In genomic region chr10:21527634-21528451, GRCh38 we compare ENCODE assay signal across 8 cellular contexts. TPM values are rescaled to one million over a fixed set of nuclear protein-coding genes. Genes with fewer than 3 reads are reported as not detected.
DNase-seq lines count a peak whose midpoint lies in the region; ATAC-seq and TF ChIP-seq lines count a peak whose summit lies in the region.

No MANE protein-coding gene starts in this region.

- ATAC-seq in activated CD8-positive, alpha-beta memory T cell treated with anti-CD3 and anti-CD28 coated beads, Interleukin-2, amount 10 ng/mL, durations not matched to agents 7 days and 5 days = no peak
- ATAC-seq in HG03520 (IDR thresholded peaks at IDR 0.05; ENCODE audit: unreplicated experiment) (no peak), GM18505 (IDR thresholded peaks at IDR 0.05; ENCODE audit: unreplicated experiment) (no peak), HG03139 (IDR thresholded peaks at IDR 0.05; ENCODE audit: unreplicated experiment) (no peak)

- no peak for DNase-seq in activated CD8-positive, alpha-beta memory T cell treated with anti-CD3 and anti-CD28 coated beads, Interleukin-2, amount 10 ng/mL, durations not matched to agents 7 days and 5 days
- DNase-seq in activated CD8-positive, alpha-beta memory T cell treated with anti-CD3 and anti-CD28 coated beads for 24 hours = no peak
- DNase-seq in RPMI8226 (peak; percentile 47), endothelial cell (ENCODE audit: low spot score) (no peak), neural crest cell (ENCODE audit: low read depth, low spot score) (no peak)

- no peak for TF ChIP-seq CTCF in endothelial cell (IDR thresholded peaks at IDR 0.05; ENCODE audit: unreplicated experiment)
- no peak for TF ChIP-seq CTCF in neural crest cell (conservative IDR thresholded peaks at IDR 0.05)

- H3K4me3 Mint-ChIP-seq in activated CD8-positive, alpha-beta memory T cell treated with anti-CD3 and anti-CD28 coated beads, Interleukin-2, amount 10 ng/mL, durations not matched to agents 7 days and 5 days = peak overlapping the region; percentile 58
- H3K4me3 Mint-ChIP-seq in endothelial cell (ENCODE audit: unreplicated experiment) (peak overlapping the region; percentile 94), neural crest cell (peak overlapping the region; percentile 91)

- TF ChIP-seq POLR2A in GM18505 (IDR thresholded peaks at IDR 0.05; ENCODE audit: borderline replicate concordance, extremely low read depth, insufficient read depth, insufficient read length) = no peak

- no peak overlapping the region for H3K27ac Mint-ChIP-seq in activated CD8-positive, alpha-beta memory T cell treated with anti-CD3 and anti-CD28 coated beads, Interleukin-2, amount 10 ng/mL, durations not matched to agents 7 days and 5 days
- H3K27ac Mint-ChIP-seq in endothelial cell (ENCODE audit: unreplicated experiment) = peak overlapping the region; percentile 98
- peak overlapping the region; percentile 99 for H3K27ac Mint-ChIP-seq in neural crest cell (ENCODE audit: unreplicated experiment)

- H3K27me3 Mint-ChIP-seq in activated CD8-positive, alpha-beta memory T cell treated with anti-CD3 and anti-CD28 coated beads, Interleukin-2, amount 10 ng/mL, durations not matched to agents 7 days and 5 days = peaks cover 23% of the 10 kb centered on the region
- H3K27me3 Mint-ChIP-seq in endothelial cell (ENCODE audit: unreplicated experiment) (peaks cover 15% of the 10 kb centered on the region), neural crest cell (ENCODE audit: low read depth) (peaks cover 9% of the 10 kb centered on the region)

- H3K36me3 Mint-ChIP-seq in activated CD8-positive, alpha-beta memory T cell treated with anti-CD3 and anti-CD28 coated beads, Interleukin-2, amount 10 ng/mL, durations not matched to agents 7 days and 5 days = no peaks in the 10 kb centered on the region
- H3K36me3 Mint-ChIP-seq in endothelial cell (ENCODE audit: low read depth, unreplicated experiment) (peaks cover 13% of the 10 kb centered on the region), neural crest cell (ENCODE audit: low read depth) (no peaks in the 10 kb centered on the region)

- no peaks in the 10 kb centered on the region for H3K9me3 Mint-ChIP-seq in activated CD8-positive, alpha-beta memory T cell treated with anti-CD3 and anti-CD28 coated beads, Interleukin-2, amount 10 ng/mL, durations not matched to agents 7 days and 5 days (ENCODE audit: low read depth)
- H3K9me3 Mint-ChIP-seq in endothelial cell (ENCODE audit: unreplicated experiment) = no peaks in the 10 kb centered on the region
- H3K9me3 Mint-ChIP-seq in neural crest cell = no peaks in the 10 kb centered on the region

- peaks cover 28% of the 10 kb centered on the region for H3K4me1 Mint-ChIP-seq in activated CD8-positive, alpha-beta memory T cell treated with anti-CD3 and anti-CD28 coated beads, Interleukin-2, amount 10 ng/mL, durations not matched to agents 7 days and 5 days
- peaks cover 46% of the 10 kb centered on the region for H3K4me1 Mint-ChIP-seq in endothelial cell (ENCODE audit: unreplicated experiment)
- peaks cover 60% of the 10 kb centered on the region for H3K4me1 Mint-ChIP-seq in neural crest cell

- CTCF ChIA-PET in activated CD8-positive, alpha-beta memory T cell treated with anti-CD3 and anti-CD28 coated beads, Interleukin-2, amount 10 ng/mL, durations not matched to agents 7 days and 5 days (lab: Charles Lee) = interaction anchor here (0.9 kb wide), 1 partner anchor 31 kb away, joined by 4 read pairs; no protein-coding TSS in a partner anchor

RNA-seq across cellular contexts. Expression of gene SKIDA1, which starts 2.4 kb away (rescaled TPM):
- total RNA-seq in activated CD8-positive, alpha-beta memory T cell treated with anti-CD3 and anti-CD28 coated beads, Interleukin-2, amount 10 ng/mL, durations not matched to agents 7 days and 5 days = under 1 TPM; 0.26 to 0.29 TPM
- total RNA-seq in endothelial cell (ENCODE audit: unreplicated experiment) (5.9 TPM), neural crest cell (52.1 and 53.0 TPM in 2 replicates)

RNA-seq across cellular contexts. Expression of gene MLLT10, which starts 6.2 kb away (rescaled TPM):
- total RNA-seq in activated CD8-positive, alpha-beta memory T cell treated with anti-CD3 and anti-CD28 coated beads, Interleukin-2, amount 10 ng/mL, durations not matched to agents 7 days and 5 days = 10 to 100 TPM; 42.2 to 65.2 TPM
- total RNA-seq in endothelial cell (ENCODE audit: unreplicated experiment) (50.6 TPM), neural crest cell (52.6 and 58.1 TPM in 2 replicates)
